19 cellular contexts compared by ENCODE assay signal in the genomic region with DNA sequence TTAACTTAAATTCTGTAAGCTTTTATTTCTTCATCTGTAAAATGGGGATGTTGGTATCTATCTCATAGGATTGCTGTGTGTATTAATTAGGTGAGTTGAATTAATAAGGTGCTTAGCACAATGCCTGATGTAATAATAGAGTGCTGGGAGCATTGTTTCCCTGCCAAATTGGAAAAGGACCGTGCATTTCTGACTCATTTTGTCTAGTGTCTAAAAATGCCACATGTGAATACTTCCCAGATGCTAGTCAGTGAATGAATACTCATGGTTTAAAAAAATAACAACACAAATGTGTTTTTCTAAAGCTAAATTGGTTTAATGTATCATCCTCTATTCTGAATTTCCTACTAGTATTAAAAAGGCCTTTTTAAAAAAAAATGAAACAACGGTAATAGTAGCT. TPM values are rescaled to one million over a fixed set of nuclear protein-coding genes. Genes with fewer than 3 reads are reported as not detected.
DNase-seq lines count a peak whose midpoint lies in the region; ATAC-seq, FAIRE-seq and TF ChIP-seq lines count a peak whose summit lies in the region.
"Had no signal": no experiment of that assay in that cellular context is flagged by ENCODE, and none has a peak within 500 bp of the region (broad histone marks: within the 10 kb centered on the region; RNA-seq: fewer than 3 reads in every experiment).

No MANE protein-coding gene starts in this region.

- ATAC-seq in GM21528 (IDR thresholded peaks at IDR 0.05; ENCODE audit: low FRiP score, unreplicated experiment): no peak
- ATAC-seq: GM23338, HCT116 had no signal

- H3K36me3 ChIP-seq in HUES6 (ENCODE audit: control insufficient read depth, insufficient read depth, low read length): no peaks in the 10 kb centered on the region
- no peaks in the 10 kb centered on the region for H3K36me3 ChIP-seq in kidney (ENCODE audit: control insufficient read depth in 1 of 2, insufficient read depth in 2 of 2, low read length in 2 of 2)

- intact Hi-C loops in kidney (cut with DNase I): no loop called here

- FAIRE-seq in kidney (lab: Jason Lieb, UNC): no peak

- H3K4me1 ChIP-seq in HUES6 (ENCODE audit: control insufficient read depth, insufficient read depth, low read length) (peaks cover 6% of the 10 kb centered on the region), kidney (ENCODE audit: control insufficient read depth in 1 of 2, insufficient read depth in 1 of 2, low read depth in 1 of 2, low read length in 2 of 2) (no peaks in the 10 kb centered on the region)

- DNase-seq in EH (ENCODE audit: low read depth) (peak; percentile 86), astrocyte of the spinal cord (ENCODE audit: low read depth, low spot score) (peak; percentile 50), T-helper 1 cell (no peak), kidney (no peak)
- DNase-seq in activated CD4-positive, CD25-positive, alpha-beta regulatory T cell treated with anti-CD3 and anti-CD28 coated beads, Interleukin-2, amount 50 U/mL, for 72 hours: no peak
- DNase-seq: C1 segment of cervical spinal cord; DMS 273 treated with DMSO at 0.1 percent for 48 hours; NCI-H1105; NCI-H187 treated with DMSO at 0.1 percent for 48 hours; NCI-H2171 treated with DMSO at 0.1 percent for 48 hours; NCI-H446 treated with DMSO at 0.1 percent for 48 hours; NK-92 treated with Interleukin-12 subunit alpha and Interleukin-12 subunit beta, amount 100 ng/mL, for 24 hours; SIG-M5; T-helper 2 cell had no signal

- peaks cover 9% of the 10 kb centered on the region for H3K9me3 ChIP-seq in HUES6 (ENCODE audit: control insufficient read depth, insufficient read depth, low read depth, low read length)
- H3K9me3 ChIP-seq in kidney (ENCODE audit: control insufficient read depth in 1 of 2, low read length in 2 of 2): no peaks in the 10 kb centered on the region

- no peaks in the 10 kb centered on the region for H3K27me3 ChIP-seq in HUES6 (ENCODE audit: control insufficient read depth, insufficient read depth, low read length)

- H3K9ac ChIP-seq in HUES6 (ENCODE audit: low read length) (no peak overlapping the region), kidney (ENCODE audit: low read length in 2 of 2) (no peak overlapping the region)
- H3K9ac ChIP-seq: KMS-11 had no signal

- in situ Hi-C loops in astrocyte of the spinal cord (cut with HindIII; ENCODE audit: low sequenced_read_pairs): no loop called here

- TF ChIP-seq CTCF in astrocyte of the spinal cord (IDR thresholded peaks at IDR 0.05; ENCODE audit: low read depth, low read length) (no peak), kidney (IDR thresholded peaks at IDR 0.05; ENCODE audit: borderline replicate concordance, extremely low read depth, insufficient read depth) (no peak)

- H3K4me3 ChIP-seq in HUES6 (ENCODE audit: low read depth, low read length) (no peak overlapping the region), astrocyte of the spinal cord (ENCODE audit: low read depth, low read length) (no peak overlapping the region), kidney (ENCODE audit: low read length in 2 of 2) (no peak overlapping the region)
- H3K4me3 ChIP-seq: GM23338 had no signal

- H3K27ac ChIP-seq in HUES6 (ENCODE audit: low read depth, low read length) (0 out of 2 replicates have a peak overlapping the region, but pooled peaks have one; percentile 50), kidney (ENCODE audit: low read depth in 2 of 2, low read length in 2 of 2) (no peak overlapping the region)
- H3K27ac ChIP-seq: KMS-11 had no signal

RNA-seq across cellular contexts. Expression of a gene that starts 45.4 kb away (rescaled TPM):
- total RNA-seq in kidney: 14.3 TPM
- 4.2 TPM for polyA plus RNA-seq in kidney (ENCODE audit: insufficient read depth, low read depth, low replicate concordance)

Comparison
In these comparisons a context has a peak if more than half of its experiments do, and no peak if none do; other contexts are left out.
1. DNase-seq: peak in EH (single experiment) and astrocyte of the spinal cord (single experiment); none in T-helper 1 cell (0 of 5), activated CD4-positive, CD25-positive, alpha-beta regulatory T cell treated with anti-CD3 and anti-CD28 coated beads, Interleukin-2, amount 50 U/mL, for 72 hours (single experiment) and kidney (single experiment).